Comparison of ENCODE assay signal across 29 cellular contexts in genomic region chr3:174232658-174233429, GRCh38.
"Had no signal": no experiment of that assay in that cellular context is flagged by ENCODE, and none has a peak within 500 bp of the region (broad histone marks: within the 10 kb centered on the region; RNA-seq: fewer than 3 reads in every experiment).

No MANE protein-coding gene starts in this region.

- H3K27ac ChIP-seq: left ventricle myocardium inferior, neutrophil, ovary, right lobe of liver, testis, transverse colon, VCaP had no signal

- H3K36me3 ChIP-seq: left ventricle myocardium inferior, neutrophil, ovary, right lobe of liver, transverse colon had no signal

- H3K4me1 ChIP-seq: left ventricle myocardium inferior, right lobe of liver, testis, transverse colon had no signal

- H3K9me3 Mint-ChIP-seq: activated T-helper 1 cell treated with anti-CD3 and anti-CD28 coated beads, Interleukin-12 subunit alpha, Interleukin-12 subunit beta, Interleukin-2, Interleukin-4 antibody, amounts not matched to agents 30 ng/mL and 10 ng/mL and 1 ng/mL, durations not matched to agents 14 hours and 24 hours and 36 hours; nephron progenitor cell; T-helper 1 cell treated with Interleukin-12 subunit alpha and Interleukin-12 subunit beta and Interleukin-4 antibody, amounts not matched to agents 30 μg/mL and 1 μg/mL, for 36 hours had no signal

- DNase-seq: activated CD4-positive, alpha-beta memory T cell treated with anti-CD3 and anti-CD28 coated beads for 36 hours; activated CD4-positive, alpha-beta T cell treated with anti-CD3 and anti-CD28 coated beads for 48 hours; activated CD8-positive, alpha-beta memory T cell treated with anti-CD3 and anti-CD28 coated beads, Interleukin-2, amount 50 U/mL, for 4 hours; activated gamma-delta T cell; activated naive CD4-positive, alpha-beta T cell treated with anti-CD3 and anti-CD28 coated beads, Interleukin-2, amount 10 ng/mL, durations not matched to agents 7 days and 5 days; activated T-cell treated with anti-CD3 and anti-CD28 coated beads, Interleukin-2, amount 50 U/mL, for 1 hour; amniotic stem cell; caudate nucleus; cortex of kidney; effector memory CD8-positive, alpha-beta T cell; foreskin fibroblast; head of caudate nucleus; hippocampal formation; left ventricle myocardium inferior; nephron progenitor cell; ovary; right lobe of liver; stimulated activated CD4-positive, alpha-beta T cell treated with anti-CD3 and anti-CD28 coated beads, Interleukin-2, amount 100 ng/mL, for 48 hours; stimulated activated naive CD4-positive, alpha-beta T cell treated with Interleukin-2 at 50 U/mL for 16 hours; T-helper 9 cell; testis; transverse colon had no signal

- H3K27ac Mint-ChIP-seq: activated CD4-positive, alpha-beta memory T cell treated with anti-CD3 and anti-CD28 coated beads for 36 hours; activated naive CD4-positive, alpha-beta T cell treated with anti-CD3 and anti-CD28 coated beads, Interleukin-2, amount 10 ng/mL, durations not matched to agents 7 days and 5 days; activated T-helper 1 cell treated with anti-CD3 and anti-CD28 coated beads, Interleukin-12 subunit alpha, Interleukin-12 subunit beta, Interleukin-2, Interleukin-4 antibody, amounts not matched to agents 30 ng/mL and 10 ng/mL and 1 ng/mL, durations not matched to agents 14 hours and 24 hours and 36 hours; effector memory CD8-positive, alpha-beta T cell; nephron progenitor cell; progenitor cell of endocrine pancreas; T-helper 1 cell treated with Interleukin-12 subunit alpha and Interleukin-12 subunit beta and Interleukin-4 antibody, amounts not matched to agents 30 μg/mL and 1 μg/mL, for 36 hours had no signal

- ATAC-seq: activated CD4-positive, CD25-positive, alpha-beta regulatory T cell treated with anti-CD3 and anti-CD28 coated beads, Interleukin-2, amount 50 U/mL, for 24 hours; effector memory CD8-positive, alpha-beta T cell; right lobe of liver had no signal

- H3K4me3 ChIP-seq: left ventricle myocardium inferior, lung, ovary, right lobe of liver, testis, transverse colon had no signal

- H3K4me3 Mint-ChIP-seq: activated CD4-positive, alpha-beta memory T cell treated with anti-CD3 and anti-CD28 coated beads for 36 hours; activated naive CD4-positive, alpha-beta T cell treated with anti-CD3 and anti-CD28 coated beads, Interleukin-2, amount 10 ng/mL, durations not matched to agents 7 days and 5 days; activated T-helper 1 cell treated with anti-CD3 and anti-CD28 coated beads, Interleukin-12 subunit alpha, Interleukin-12 subunit beta, Interleukin-2, Interleukin-4 antibody, amounts not matched to agents 30 ng/mL and 10 ng/mL and 1 ng/mL, durations not matched to agents 14 hours and 24 hours and 36 hours; effector memory CD8-positive, alpha-beta T cell; nephron progenitor cell; T-helper 1 cell treated with Interleukin-12 subunit alpha and Interleukin-12 subunit beta and Interleukin-4 antibody, amounts not matched to agents 30 μg/mL and 1 μg/mL, for 36 hours had no signal

- H3K36me3 Mint-ChIP-seq: activated CD4-positive, alpha-beta memory T cell treated with anti-CD3 and anti-CD28 coated beads for 36 hours; activated naive CD4-positive, alpha-beta T cell treated with anti-CD3 and anti-CD28 coated beads, Interleukin-2, amount 10 ng/mL, durations not matched to agents 7 days and 5 days had no signal

- H3K9me3 ChIP-seq: neutrophil, ovary, right lobe of liver, testis, transverse colon had no signal

- H3K27me3 ChIP-seq: neutrophil, ovary, right lobe of liver, testis, transverse colon had no signal

- H3K4me1 Mint-ChIP-seq: activated naive CD4-positive, alpha-beta T cell treated with anti-CD3 and anti-CD28 coated beads, Interleukin-2, amount 10 ng/mL, durations not matched to agents 7 days and 5 days had no signal

- H3K27me3 Mint-ChIP-seq: activated CD4-positive, alpha-beta memory T cell treated with anti-CD3 and anti-CD28 coated beads for 36 hours; activated naive CD4-positive, alpha-beta T cell treated with anti-CD3 and anti-CD28 coated beads, Interleukin-2, amount 10 ng/mL, durations not matched to agents 7 days and 5 days; effector memory CD8-positive, alpha-beta T cell; progenitor cell of endocrine pancreas had no signal
